13 cellular contexts compared by ENCODE assay signal in genomic region chr15:67880651-67881182, GRCh38. TPM values are rescaled to one million over a fixed set of nuclear protein-coding genes. Genes with fewer than 3 reads are reported as not detected.
DNase-seq lines count a peak whose midpoint lies in the region; ATAC-seq, FAIRE-seq and TF ChIP-seq lines count a peak whose summit lies in the region.
"Had no signal": no experiment of that assay in that cellular context is flagged by ENCODE, and none has a peak within 500 bp of the region (broad histone marks: within the 10 kb centered on the region; RNA-seq: fewer than 3 reads in every experiment).

No MANE protein-coding gene starts in this region.

- no peaks in the 10 kb centered on the region for H3K9me1 ChIP-seq in K562 (ENCODE audit: control insufficient read depth, insufficient read depth, low read length)

- H2AFZ ChIP-seq in K562 (ENCODE audit: low read depth, low read length), result peak overlapping the region; percentile 92

- no peaks in the 10 kb centered on the region for H3K27me3 ChIP-seq in K562 (ENCODE audit: control insufficient read depth in 2 of 2, insufficient read depth in 2 of 2, low read length in 2 of 2)
- no peaks in the 10 kb centered on the region for H3K27me3 ChIP-seq in lower lobe of right lung (ENCODE audit: low read depth)

- TF ChIP-seq CTCF in HEK293 (tag by site-specific recombination; IDR thresholded peaks at IDR 0.05) (no peak), K562 (IDR thresholded peaks at IDR 0.05 in 2 of 3, conservative IDR thresholded peaks at IDR 0.05 in 1 of 3; ENCODE audit: insufficient read depth in 2 of 3, low read depth in 1 of 3, low read length in 3 of 3) (no peak), lower lobe of right lung (IDR thresholded peaks at IDR 0.05) (no peak)

- no TSS peak for BruUV-seq in K562 (replicated peaks; lab: Mats Ljungman, UMichigan)

- CTCF ChIA-PET in HEK293 (lab: Yijun Ruan, JAX) (no interaction called here), K562 (lab: Yijun Ruan, JAX; ENCODE audit: low intra/inter-chr PET ratio) (no interaction called here)

- ATAC-seq in K562 (no peak), lower lobe of right lung (peak; percentile 28 to 35), HG02642 (IDR thresholded peaks at IDR 0.05; ENCODE audit: poor library complexity, unreplicated experiment) (no peak)

- H3K4me1 ChIP-seq in HEK293 (ENCODE audit: control insufficient read depth, insufficient read depth, low read length) (peaks cover 12% of the 10 kb centered on the region; the same call in 1 of the 2 replicates), K562 (replicated peaks in 1 of 2; ENCODE audit: control insufficient read depth in 2 of 2, insufficient read depth in 2 of 2, low read length in 2 of 2) (peaks cover 38 to 64% of the 10 kb centered on the region in 2 experiments), lower lobe of right lung (peaks cover 50% of the 10 kb centered on the region)

- H3K9ac ChIP-seq in K562 (ENCODE audit: insufficient read depth in 1 of 2, low read depth in 2 of 2, low read length in 2 of 2), result no peak overlapping the region

- H3K36me3 ChIP-seq in HEK293 (ENCODE audit: control insufficient read depth in 2 of 2, insufficient read depth in 1 of 2, low read length in 2 of 2) (no peaks in the 10 kb centered on the region), K562 (ENCODE audit: control insufficient read depth, insufficient read depth, low read length) (no peaks in the 10 kb centered on the region), lower lobe of right lung (no peaks in the 10 kb centered on the region)

- intact Hi-C loops in K562 (cut with micrococcal nuclease) (loop anchor here (5.0 kb wide), 2 partner anchors 42 to 172 kb away; partner anchors contain the start of gene PIAS1), lower lobe of right lung (cut with DNase I) (no loop called here)

- FAIRE-seq in K562 (lab: Jason Lieb, UNC) (peak; percentile 15), frontal cortex (lab: Jason Lieb, UNC) (no peak)

- H3K4me2 ChIP-seq in K562 (ENCODE audit: insufficient read depth, low read length), result no peak overlapping the region

- no peak for TF ChIP-seq RAD21 in K562 (CRISPR knock-in tag; conservative IDR thresholded peaks at IDR 0.05 in 1 of 2, IDR thresholded peaks at IDR 0.05 in 1 of 2)

- DNase-seq in NCI-H226, result peak; percentile 49
- DNase-seq in K562 (ENCODE audit: extremely low read depth in 1 of 4, low spot score in 3 of 4), result peak in 1 of 4 experiments; percentile 49
- no peak for DNase-seq in lower lobe of right lung
- DNase-seq in frontal cortex (ENCODE audit: low spot score in 2 of 2), result no peak
- no peak for DNase-seq in NAMALWA (ENCODE audit: low spot score)
- no peak for DNase-seq in NCI-H510A (lab: John Stamatoyannopoulos, UW)
- DNase-seq: NCI-H2227 treated with DMSO at 0.1 percent for 48 hours had no signal

- no peak for TF ChIP-seq EP300 in K562 (IDR thresholded peaks at IDR 0.05; ENCODE audit: low read length)

- H3K9me3 ChIP-seq in HEK293 (ENCODE audit: control insufficient read depth, insufficient read depth, low read depth, low read length), result no peaks in the 10 kb centered on the region
- H3K9me3 ChIP-seq in K562 (replicated peaks; ENCODE audit: control insufficient read depth, insufficient read depth, low read depth, low read length), result no peaks in the 10 kb centered on the region
- H3K9me3 ChIP-seq in lower lobe of right lung, result no peaks in the 10 kb centered on the region

- no peak overlapping the region for H3K27ac ChIP-seq in HEK293 (ENCODE audit: extremely low read depth, low read depth, low read length)
- 0 out of 3 replicates have a peak overlapping the region, but pooled peaks have one; percentile 23 for H3K27ac ChIP-seq in K562 (ENCODE audit: extremely low read depth, low read depth, low read length)
- no peak overlapping the region for H3K27ac ChIP-seq in lower lobe of right lung

- H3K79me2 ChIP-seq in K562 (ENCODE audit: control insufficient read depth, insufficient read depth, low read length), result no peaks in the 10 kb centered on the region

- TF ChIP-seq POLR2A in K562 (conservative IDR thresholded peaks at IDR 0.05), result no peak

- H4K20me1 ChIP-seq in K562 (replicated peaks; ENCODE audit: control insufficient read depth, insufficient read depth, low read length), result no peaks in the 10 kb centered on the region

- 41% methylated on average over 3 of the region's 3 CpGs for WGBS in K562 (ENCODE audit: insufficient coverage, low coverage, missing lambda C conversion rate)

- in situ Hi-C loops in K562 (cut with MboI), result no loop called here

- H3K4me3 ChIP-seq in HEK293 (ENCODE audit: low read depth, low read length) (no peak overlapping the region), K562 (no peak overlapping the region), lower lobe of right lung (no peak overlapping the region)

- POLR2A ChIA-PET in HEK293 (lab: Yijun Ruan, JAX), result interaction anchor here (0.6 kb wide), 1 partner anchor 188 kb away, joined by 3 read pairs; no protein-coding TSS in a partner anchor
- POLR2A ChIA-PET in K562 (lab: Yijun Ruan, JAX), result interaction anchor here (1.1 kb wide), 1 partner anchor 10 kb away, joined by 3 read pairs; no protein-coding TSS in a partner anchor

TF ChIP-seq in HEK293, 187 proteins besides CTCF, POLR2A, EP300 and RAD21 (continues in another document):
- 0 out of 2 replicates have a peak, but pooled peaks have one; percentile 33 for TF ChIP-seq ZNF513 (tag by site-specific recombination; IDR thresholded peaks at IDR 0.05)

TF ChIP-seq in K562, 482 proteins besides CTCF, POLR2A, EP300 and RAD21 (continues in another document):
- no peak for TF ChIP-seq NFRKB (IDR thresholded peaks at IDR 0.05; ENCODE audit: low read depth)
- TF ChIP-seq WHSC1 (IDR thresholded peaks at IDR 0.05; ENCODE audit: low read length), result no peak
- TF ChIP-seq MYC (IDR thresholded peaks at IDR 0.05; ENCODE audit: low read depth, low read length), result peak; percentile 40; the same call in 1 of the 2 replicates
- TF ChIP-seq MYC (CRISPR knock-in tag; IDR thresholded peaks at IDR 0.05; ENCODE audit: borderline replicate concordance, low read depth), result no peak
- no peak for TF ChIP-seq SRSF9 (IDR thresholded peaks at IDR 0.05; ENCODE audit: borderline replicate concordance, low read depth, low read length)
- TF ChIP-seq CHD4 (IDR thresholded peaks at IDR 0.05; ENCODE audit: insufficient read depth, insufficient replicate concordance, low read depth, low read length, poor library complexity, severe bottlenecking), result no peak
- TF ChIP-seq ZFX (CRISPR knock-in tag; IDR thresholded peaks at IDR 0.05), result no peak
- TF ChIP-seq KLF1 (tag; IDR thresholded peaks at IDR 0.05), result no peak
- no peak for TF ChIP-seq KAT7 (CRISPR knock-in tag; IDR thresholded peaks at IDR 0.05; ENCODE audit: borderline replicate concordance)

RNA-seq across cellular contexts. Expression of gene RNU6-1, which starts 40.9 kb away (rescaled TPM):
- not detected in 2 replicates for total RNA-seq in K562 (2011; cell fraction: chromatin; rRNA removed; ENCODE audit: low replicate concordance)
- total RNA-seq in K562 (2011; cell fraction: nucleolus; rRNA removed), result not detected in 2 replicates
- not detected in 2 replicates for total RNA-seq in K562 (2011; cell fraction: nucleoplasm; rRNA removed)
- total RNA-seq in K562 (2014; rRNA removed), result not detected in 2 replicates
- not detected in 2 replicates for total RNA-seq in K562 (2014; rRNA removed; fragmentation: Illumina TruSeq; extraction: Trizol)
- total RNA-seq in K562 (2015; rRNA removed; fragmentation: Illumina TruSeq; extraction: Trizol), result not detected in 2 replicates
- not detected in 2 replicates for total RNA-seq in K562 (2021)
- not detected in 2 replicates for polyA plus RNA-seq in K562 (2011; rRNA removed)
- polyA plus RNA-seq in K562 (2011; cell fraction: cytosol; rRNA removed), result not detected in 2 replicates
- not detected in 2 replicates for polyA plus RNA-seq in K562 (2011; cell fraction: nucleus; rRNA removed)
- not detected in 2 replicates for polyA plus RNA-seq in K562 (2012)
- not detected in 2 replicates for polyA plus RNA-seq in K562 (2014; fragmentation: Illumina TruSeq; extraction: Trizol)
- polyA plus RNA-seq in K562 (2014; fragmentation: Nextera tagmentation; extraction: Ambion mirVana), result not detected
- not detected in 2 replicates for polyA plus RNA-seq in K562 (2014; rRNA removed)
- polyA minus RNA-seq in K562 (2011; rRNA and poly(A)+ RNA removed), result under 0.01 TPM in 2 replicates
- 667 TPM in 1 of 2 replicates, not detected in the other for polyA minus RNA-seq in K562 (2011; cell fraction: cytosol; rRNA and poly(A)+ RNA removed)
- under 0.01 TPM in 1 of 2 replicates, not detected in the other for polyA minus RNA-seq in K562 (2011; cell fraction: nucleus; rRNA and poly(A)+ RNA removed)
- not detected for total RNA-seq in lower lobe of right lung
- not detected for total RNA-seq in frontal cortex
- total RNA-seq: HT1080; skeletal muscle tissue; T-helper 1 cell treated with Interleukin-12 subunit alpha and Interleukin-12 subunit beta and Interleukin-4 antibody, amounts not matched to agents 30 ng/mL and 1 ng/mL, for 36 hours had no signal
- polyA plus RNA-seq: adipose tissue had no signal

RNA-seq across cellular contexts. Expression of gene SKOR1, which starts 55.4 kb away (rescaled TPM):
- 0.12 and 0.25 TPM in 2 replicates for total RNA-seq in K562 (2011; cell fraction: chromatin; rRNA removed; ENCODE audit: low replicate concordance)
- 0.17 TPM in 1 of 2 replicates, not detected in the other for total RNA-seq in K562 (2011; cell fraction: nucleolus; rRNA removed)
- 0.07 TPM in 1 of 2 replicates, not detected in the other for total RNA-seq in K562 (2011; cell fraction: nucleoplasm; rRNA removed)
- total RNA-seq in K562 (2014; rRNA removed), result 0.12 and 0.41 TPM in 2 replicates
- total RNA-seq in K562 (2014; rRNA removed; fragmentation: Illumina TruSeq; extraction: Trizol), result not detected in 2 replicates
- 0.07 TPM in 1 of 2 replicates, not detected in the other for total RNA-seq in K562 (2015; rRNA removed; fragmentation: Illumina TruSeq; extraction: Trizol)
- 0.31 TPM in 2 replicates for total RNA-seq in K562 (2021)
- 0.04 and 0.08 TPM in 2 replicates for polyA plus RNA-seq in K562 (2011; rRNA removed)
- 0.01 and 0.07 TPM in 2 replicates for polyA plus RNA-seq in K562 (2011; cell fraction: cytosol; rRNA removed)
- polyA plus RNA-seq in K562 (2011; cell fraction: nucleus; rRNA removed), result 0.18 and 0.22 TPM in 2 replicates
- polyA plus RNA-seq in K562 (2012), result 0.13 and 0.43 TPM in 2 replicates
- polyA plus RNA-seq in K562 (2014; fragmentation: Illumina TruSeq; extraction: Trizol), result 0.04 and 0.07 TPM in 2 replicates
- not detected for polyA plus RNA-seq in K562 (2014; fragmentation: Nextera tagmentation; extraction: Ambion mirVana)
- polyA plus RNA-seq in K562 (2014; rRNA removed), result 0.11 and 0.23 TPM in 2 replicates
- polyA minus RNA-seq in K562 (2011; rRNA and poly(A)+ RNA removed), result 0.07 and 0.12 TPM in 2 replicates
- polyA minus RNA-seq in K562 (2011; cell fraction: cytosol; rRNA and poly(A)+ RNA removed), result 0.36 TPM in 1 of 2 replicates, not detected in the other
- 0.13 and 0.33 TPM in 2 replicates for polyA minus RNA-seq in K562 (2011; cell fraction: nucleus; rRNA and poly(A)+ RNA removed)
- 0.41 TPM for total RNA-seq in lower lobe of right lung
- 0.41 TPM for total RNA-seq in frontal cortex
- total RNA-seq: HT1080 had no signal

Comparison
In these comparisons a context has a peak if more than half of its experiments do, and no peak if none do; other contexts are left out.
1. ATAC-seq: peak in lower lobe of right lung (2 of 2); none in K562 (single experiment) and HG02642 (single experiment).